In the genomic region with DNA sequence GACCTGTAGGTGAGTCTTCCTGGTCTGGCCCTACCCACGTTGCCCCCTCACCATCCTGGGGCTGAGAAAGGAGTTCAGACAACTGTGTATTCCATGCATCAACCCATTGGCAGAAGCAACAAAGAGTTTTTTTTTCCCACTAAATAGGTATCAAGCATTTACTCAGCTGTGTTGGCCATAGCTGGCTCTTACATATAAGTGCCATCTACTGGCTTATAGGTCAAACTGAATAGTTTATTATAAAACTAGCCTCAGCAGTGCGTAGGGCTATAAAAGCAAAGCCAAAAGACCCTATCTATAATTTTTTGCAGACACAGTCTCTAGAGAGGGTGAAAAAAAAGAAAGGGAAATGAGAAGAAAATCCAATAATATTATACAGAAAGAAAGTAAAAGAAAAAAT, we compare ENCODE assay signal across 27 cellular contexts.
"Had no signal": no experiment of that assay in that cellular context is flagged by ENCODE, and none has a peak within 500 bp of the region (broad histone marks: within the 10 kb centered on the region; RNA-seq: fewer than 3 reads in every experiment).

No MANE protein-coding gene starts in this region.

- DNase-seq: hypothalamus; kidney glomerular epithelial cell; left cardiac atrium; left lung; mesendoderm; midbrain; mucosa of descending colon; naive thymus-derived CD4-positive, alpha-beta T cell; ovary; stimulated activated CD4-positive, alpha-beta T cell treated with anti-CD3 and anti-CD28 coated beads, Interleukin-12 subunit alpha, Interleukin-12 subunit beta, amount 100 ng/mL, for 4 hours; stimulated activated CD4-positive, alpha-beta T cell treated with anti-CD3 and anti-CD28 coated beads, Interleukin-15, amount 100 ng/mL, for 24 hours; stimulated activated CD4-positive, alpha-beta T cell treated with anti-CD3 and anti-CD28 coated beads, Interleukin-2, amount 100 ng/mL, for 24 hours; stimulated activated CD4-positive, alpha-beta T cell treated with anti-CD3 and anti-CD28 coated beads, Interleukin-4, amount 100 ng/mL, for 1 hour; stimulated activated naive B cell treated with anti-CD40 and anti-IgM and Interleukin-4, amounts not matched to agents 10 μg/mL and 1 μg/mL and 100 μg/mL, for 72 hours; stimulated activated naive CD8-positive, alpha-beta T cell treated with anti-CD3 and anti-CD28 coated beads, Interleukin-15, Interleukin-2, amounts not matched to agents 100 U/mL and 50 U/mL, for 24 hours; stomach; testis; thyroid gland; transverse colon; upper lobe of left lung had no signal

- H3K27me3 Mint-ChIP-seq: naive thymus-derived CD4-positive, alpha-beta T cell; natural killer cell treated with Interleukin-12 subunit alpha and Interleukin-12 subunit beta and Interleukin-15 and Interleukin-18, amount 100 ng/mL, for 72 hours; progenitor cell of endocrine pancreas; stimulated activated naive B cell treated with anti-CD40 and anti-IgM and Interleukin-4, amounts not matched to agents 10 μg/mL and 1 μg/mL and 100 μg/mL, for 72 hours had no signal

- H3K4me3 Mint-ChIP-seq: naive thymus-derived CD4-positive, alpha-beta T cell; natural killer cell treated with Interleukin-12 subunit alpha and Interleukin-12 subunit beta and Interleukin-15 and Interleukin-18, amount 100 ng/mL, for 72 hours; stimulated activated naive B cell treated with anti-CD40 and anti-IgM and Interleukin-4, amounts not matched to agents 10 μg/mL and 1 μg/mL and 100 μg/mL, for 72 hours had no signal

- H3K9me3 ChIP-seq: ovary, right atrium auricular region, testis, thyroid gland, transverse colon, upper lobe of left lung, vagina had no signal

- H3K27ac Mint-ChIP-seq: naive thymus-derived CD4-positive, alpha-beta T cell; natural killer cell treated with Interleukin-12 subunit alpha and Interleukin-12 subunit beta and Interleukin-15 and Interleukin-18, amount 100 ng/mL, for 72 hours; progenitor cell of endocrine pancreas; stimulated activated naive B cell treated with anti-CD40 and anti-IgM and Interleukin-4, amounts not matched to agents 10 μg/mL and 1 μg/mL and 100 μg/mL, for 72 hours had no signal

- H3K27me3 ChIP-seq: left lung, ovary, right atrium auricular region, stomach, testis, thyroid gland, transverse colon, upper lobe of left lung, vagina had no signal

- ATAC-seq: left cardiac atrium; left lung; mucosa of descending colon; naive thymus-derived CD4-positive, alpha-beta T cell; natural killer cell treated with Interleukin-12 subunit alpha and Interleukin-12 subunit beta and Interleukin-15 and Interleukin-18, amount 100 ng/mL, for 72 hours; sciatic nerve; stimulated activated naive B cell treated with anti-CD40 and anti-IgM and Interleukin-4, amounts not matched to agents 10 μg/mL and 1 μg/mL and 100 μg/mL, for 72 hours; stimulated activated naive CD8-positive, alpha-beta T cell treated with anti-CD3 and anti-CD28 coated beads, Interleukin-15, Interleukin-2, amounts not matched to agents 100 U/mL and 50 U/mL, for 24 hours had no signal

- H3K36me3 Mint-ChIP-seq: naive thymus-derived CD4-positive, alpha-beta T cell; stimulated activated naive B cell treated with anti-CD40 and anti-IgM and Interleukin-4, amounts not matched to agents 10 μg/mL and 1 μg/mL and 100 μg/mL, for 72 hours had no signal

- H3K36me3 ChIP-seq: left lung, ovary, right atrium auricular region, stomach, thyroid gland, transverse colon, upper lobe of left lung, vagina had no signal

- H3K4me1 Mint-ChIP-seq: naive thymus-derived CD4-positive, alpha-beta T cell; stimulated activated naive B cell treated with anti-CD40 and anti-IgM and Interleukin-4, amounts not matched to agents 10 μg/mL and 1 μg/mL and 100 μg/mL, for 72 hours had no signal

- H3K4me1 ChIP-seq: left lung, right atrium auricular region, stomach, testis, thyroid gland, transverse colon, upper lobe of left lung, vagina had no signal

- H3K4me3 ChIP-seq: left lung, lung, mucosa of descending colon, ovary, right atrium auricular region, skin epidermis, stomach, testis, thyroid gland, transverse colon, upper lobe of left lung, vagina had no signal
